Comparison of ENCODE assay signal across 28 cellular contexts in genomic region chr5:59002162-59002825, GRCh38.
DNase-seq lines count a peak whose midpoint lies in the region; ATAC-seq and TF ChIP-seq lines count a peak whose summit lies in the region.
"Had no signal": no experiment of that assay in that cellular context is flagged by ENCODE, and none has a peak within 500 bp of the region (broad histone marks: within the 10 kb centered on the region; RNA-seq: fewer than 3 reads in every experiment).

No MANE protein-coding gene starts in this region.

- no peaks in the 10 kb centered on the region for H3K9me3 Mint-ChIP-seq in nephron progenitor cell
- H3K9me3 Mint-ChIP-seq: activated naive CD4-positive, alpha-beta T cell treated with anti-CD3 and anti-CD28 coated beads, Interleukin-2, amount 50 U/mL, for 24 hours; memory B cell had no signal

- peaks cover 34% of the 10 kb centered on the region for H3K36me3 Mint-ChIP-seq in nephron progenitor cell (ENCODE audit: low read depth)
- H3K36me3 Mint-ChIP-seq: memory B cell had no signal

- peaks cover 59% of the 10 kb centered on the region for H3K4me1 Mint-ChIP-seq in nephron progenitor cell
- H3K4me1 Mint-ChIP-seq: memory B cell had no signal

- intact Hi-C loops in Right ventricle myocardium superior (cut with DNase I) (no loop called here), left ventricle myocardium inferior (cut with micrococcal nuclease) (no loop called here), vagina (cut with DNase I) (no loop called here)

- TF ChIP-seq CTCF in left ventricle myocardium inferior (IDR thresholded peaks at IDR 0.05; ENCODE audit: borderline replicate concordance), result no peak
- TF ChIP-seq CTCF in choroid plexus epithelial cell (conservative IDR thresholded peaks at IDR 0.05; ENCODE audit: low read depth, low read length), result no peak
- TF ChIP-seq CTCF in nephron progenitor cell (IDR thresholded peaks at IDR 0.05), result no peak
- TF ChIP-seq CTCF in vagina (IDR thresholded peaks at IDR 0.05), result no peak

- H3K36me3 ChIP-seq in left ventricle myocardium inferior (no peaks in the 10 kb centered on the region), vagina (no peaks in the 10 kb centered on the region)
- H3K36me3 ChIP-seq: breast epithelium, prostate gland, tibial nerve had no signal

- H3K4me3 Mint-ChIP-seq in nephron progenitor cell, result no peak overlapping the region
- H3K4me3 Mint-ChIP-seq: activated naive CD4-positive, alpha-beta T cell treated with anti-CD3 and anti-CD28 coated beads, Interleukin-2, amount 50 U/mL, for 24 hours; memory B cell had no signal

- H3K4me3 ChIP-seq in left ventricle myocardium inferior, result no peak overlapping the region
- no peak overlapping the region for H3K4me3 ChIP-seq in choroid plexus epithelial cell (ENCODE audit: low read depth, low read length)
- no peak overlapping the region for H3K4me3 ChIP-seq in vagina
- H3K4me3 ChIP-seq: breast epithelium, coronary artery, hepatocyte, prostate gland, tibial nerve had no signal

- H3K4me1 ChIP-seq in left ventricle myocardium inferior (peaks cover 49% of the 10 kb centered on the region), vagina (peaks cover 15% of the 10 kb centered on the region)
- H3K4me1 ChIP-seq: breast epithelium, foreskin keratinocyte, prostate gland had no signal

- no peaks in the 10 kb centered on the region for H3K27me3 Mint-ChIP-seq in nephron progenitor cell (ENCODE audit: low read depth, poor library complexity)
- H3K27me3 Mint-ChIP-seq: activated naive CD4-positive, alpha-beta T cell treated with anti-CD3 and anti-CD28 coated beads, Interleukin-2, amount 50 U/mL, for 24 hours; memory B cell had no signal

- H3K27me3 ChIP-seq in left ventricle myocardium inferior (ENCODE audit: low read depth) (no peaks in the 10 kb centered on the region), vagina (no peaks in the 10 kb centered on the region)
- H3K27me3 ChIP-seq: breast epithelium, hepatocyte, tibial nerve had no signal

- H3K27ac ChIP-seq in left ventricle myocardium inferior (replicated peaks) (no peak overlapping the region), vagina (no peak overlapping the region)
- H3K27ac ChIP-seq: breast epithelium, coronary artery, foreskin keratinocyte, hepatocyte, prostate gland, tibial nerve had no signal

- H3K9me3 ChIP-seq in left ventricle myocardium inferior (replicated peaks), result no peaks in the 10 kb centered on the region
- no peaks in the 10 kb centered on the region for H3K9me3 ChIP-seq in vagina
- H3K9me3 ChIP-seq: breast epithelium, prostate gland, tibial nerve had no signal

- TF ChIP-seq POLR2A in vagina (IDR thresholded peaks at IDR 0.05), result no peak

- H3K27ac Mint-ChIP-seq in nephron progenitor cell, result peak overlapping the region; percentile 36
- H3K27ac Mint-ChIP-seq: memory B cell had no signal

- peak; percentile 58 for ATAC-seq in Right ventricle myocardium superior (ENCODE audit: poor library complexity)
- ATAC-seq: foreskin keratinocyte had no signal

- DNase-seq in Right ventricle myocardium superior (no peak), left ventricle myocardium inferior (no peak), choroid plexus epithelial cell (ENCODE audit: low read depth) (peak; percentile 15), nephron progenitor cell (no peak), UCSD-AML1 (lab: John Stamatoyannopoulos, UW; ENCODE audit: unreplicated experiment) (no peak), DMS53 (lab: John Stamatoyannopoulos, UW) (no peak), vagina (ENCODE audit: extremely low spot score in 2 of 2) (no peak)
- DNase-seq: C1 segment of cervical spinal cord; DND-41; foreskin keratinocyte; KG1; left cardiac atrium; MM.1S; NCI-H1417; NCI-H2081; NCI-H2227 treated with DMSO at 0.1 percent for 48 hours; NCI-H69; nucleus accumbens; small intestine; stimulated activated CD4-positive, alpha-beta T cell treated with anti-CD3 and anti-CD28 coated beads, Interleukin-2, amount 100 ng/mL, for 24 hours; T-helper 1 cell had no signal
